ENCODE assay signal across 33 cellular contexts in genomic region chr16:82965808-82966207, GRCh38.
"Had no signal": no experiment of that assay in that cellular context is flagged by ENCODE, and none has a peak within 500 bp of the region (broad histone marks: within the 10 kb centered on the region; RNA-seq: fewer than 3 reads in every experiment).

No MANE protein-coding gene starts in this region.

- H3K27me3 ChIP-seq: adrenal gland, body of pancreas, brain microvascular endothelial cell, breast epithelium had no signal

- H3K9me3 ChIP-seq: adrenal gland, body of pancreas had no signal

- H3K27ac ChIP-seq: adrenal gland, body of pancreas, brain microvascular endothelial cell, breast epithelium, VCaP had no signal

- H3K36me3 ChIP-seq: adrenal gland, brain microvascular endothelial cell, breast epithelium had no signal

- H3K4me1 ChIP-seq: adrenal gland, body of pancreas, breast epithelium had no signal

- ATAC-seq: activated CD8-positive, alpha-beta T cell treated with anti-CD3 and anti-CD28 coated beads for 36 hours; activated naive CD4-positive, alpha-beta T cell treated with anti-CD3 and anti-CD28 coated beads, Interleukin-2, amount 50 U/mL, for 72 hours; activated T-cell treated with anti-CD3 and anti-CD28 coated beads, Interleukin-2, amount 50 U/mL, for 4 hours; activated T-cell treated with anti-CD3 and anti-CD28 coated beads, Interleukin-2, amount 50 U/mL, for 72 hours; activated T-helper 17 cell treated with anti-CD3 and anti-CD28 coated beads, Interleukin-2, amount 50 U/mL, for 72 hours; body of pancreas had no signal

- DNase-seq: activated B cell treated with CpG ODN at 0.5 μM for 24 hours; activated CD4-positive, alpha-beta memory T cell treated with anti-CD3 and anti-CD28 coated beads for 36 hours; activated CD4-positive, alpha-beta T cell treated with anti-CD3 and anti-CD28 coated beads for 4 hours; activated CD4-positive, alpha-beta T cell treated with anti-CD3 and anti-CD28 coated beads, Interleukin-2, amount 10 ng/mL, durations not matched to agents 24 days and 14 days; activated CD4-positive, alpha-beta T cell treated with anti-CD3 and anti-CD28 coated beads, Interleukin-2, amount 50 U/mL, for 1 hour; activated CD4-positive, alpha-beta T cell treated with anti-CD3 and anti-CD28 coated beads, Interleukin-2, amount 50 U/mL, for 4 hours; activated CD4-positive, CD25-positive, alpha-beta regulatory T cell treated with anti-CD3 and anti-CD28 coated beads, Interleukin-2, amount 50 U/mL, for 72 hours; activated CD8-positive, alpha-beta memory T cell treated with anti-CD3 and anti-CD28 coated beads, Interleukin-2, amount 50 U/mL, for 4 hours; activated CD8-positive, alpha-beta T cell treated with anti-CD3 and anti-CD28 coated beads for 36 hours; activated effector memory CD4-positive, alpha-beta T cell treated with anti-CD3 and anti-CD28 coated beads, Interleukin-2, amount 50 U/mL, for 16 hours; activated gamma-delta T cell treated with Interleukin-2 at 50 U/mL for 16 hours; activated naive CD4-positive, alpha-beta T cell; activated naive CD4-positive, alpha-beta T cell treated with anti-CD3 and anti-CD28 coated beads for 36 hours; activated naive CD4-positive, alpha-beta T cell treated with anti-CD3 and anti-CD28 coated beads, Interleukin-2, amount 50 U/mL, for 16 hours; activated naive CD8-positive, alpha-beta T cell treated with anti-CD3 and anti-CD28 coated beads for 36 hours; activated T-cell treated with anti-CD3 and anti-CD28 coated beads for 4 hours; activated T-cell treated with anti-CD3 and anti-CD28 coated beads, Interleukin-2, amount 50 U/mL, for 1 hour; activated T-cell treated with anti-CD3 and anti-CD28 coated beads, Interleukin-2, amount 50 U/mL, for 4 hours; activated T-cell treated with anti-CD3 and anti-CD28 coated beads, Interleukin-2, amount 50 U/mL, for 72 hours; adrenal gland; amniotic stem cell; aorta; body of pancreas; brain microvascular endothelial cell; caudate nucleus; cerebellar nuclear complex; T-helper 1 cell; T-helper 2 cell; T-helper 9 cell had no signal

- H3K4me3 ChIP-seq: adrenal gland, body of pancreas, breast epithelium had no signal
